Comparison of ENCODE assay signal across 18 cellular contexts in genomic region chr3:183504597-183504996, GRCh38. TPM values are rescaled to one million over a fixed set of nuclear protein-coding genes. Genes with fewer than 3 reads are reported as not detected.
DNase-seq lines count a peak whose midpoint lies in the region; ATAC-seq and TF ChIP-seq lines count a peak whose summit lies in the region.
"Had no signal": no experiment of that assay in that cellular context is flagged by ENCODE, and none has a peak within 500 bp of the region (broad histone marks: within the 10 kb centered on the region; RNA-seq: fewer than 3 reads in every experiment).

No MANE protein-coding gene starts in this region.

- H3K4me3 ChIP-seq in IMR-90 (ENCODE audit: insufficient read depth, low read depth, low read length), result no peak overlapping the region
- H3K4me3 ChIP-seq in neuronal stem cell (ENCODE audit: low read length in 2 of 2), result no peak overlapping the region
- H3K4me3 ChIP-seq: BLaER1 treated with 17β-estradiol and CSF1 and Interleukin-3, amounts not matched to agents 10 nM and 100 nM; GM23248 had no signal

- H3K36me3 ChIP-seq in IMR-90 (ENCODE audit: control insufficient read depth, insufficient read depth, low read length) (no peaks in the 10 kb centered on the region), neuronal stem cell (replicated peaks in 1 of 2; ENCODE audit: control insufficient read depth in 2 of 2, insufficient read depth in 2 of 2, low read length in 2 of 2) (no peaks in the 10 kb centered on the region)

- H3K9me1 ChIP-seq in IMR-90 (ENCODE audit: insufficient read depth, low read length), result no peaks in the 10 kb centered on the region

- TF ChIP-seq CTCF in IMR-90 (conservative IDR thresholded peaks at IDR 0.05; ENCODE audit: low read depth, low read length), result no peak

- peaks cover 94% of the 10 kb centered on the region for H3K36me3 Mint-ChIP-seq in activated T-cell treated with anti-CD3 and anti-CD28 coated beads, Interleukin-2, amount 50 U/mL, for 24 hours (ENCODE audit: low read depth)
- H3K36me3 Mint-ChIP-seq in activated T-cell treated with anti-CD3 and anti-CD28 coated beads, Interleukin-2, amount 50 U/mL, for 4 hours (ENCODE audit: insufficient read depth), result peaks cover 65% of the 10 kb centered on the region
- H3K36me3 Mint-ChIP-seq in activated T-helper 17 cell treated with anti-CD3 and anti-CD28 coated beads, Interleukin-2, amount 50 U/mL, for 72 hours (ENCODE audit: low read depth), result peaks cover 94% of the 10 kb centered on the region

- H4K8ac ChIP-seq in IMR-90 (ENCODE audit: low read depth in 2 of 2, low read length in 2 of 2) (no peak overlapping the region), neuronal stem cell (ENCODE audit: low read depth, low read length) (no peak overlapping the region)

- no peak overlapping the region for H4K5ac ChIP-seq in IMR-90 (ENCODE audit: low read depth, low read length)

- H2BK12ac ChIP-seq in neuronal stem cell (ENCODE audit: low read length), result no peak overlapping the region

- in situ Hi-C loops in IMR-90 (cut with MboI; ENCODE audit: low sequenced_read_pairs), result no loop called here

- H3K27ac ChIP-seq in IMR-90 (ENCODE audit: insufficient read depth, low read length) (no peak overlapping the region), neuronal stem cell (replicated peaks; ENCODE audit: low read length) (no peak overlapping the region)
- H3K27ac ChIP-seq: BLaER1 treated with 17β-estradiol and CSF1 and Interleukin-3, amounts not matched to agents 10 nM and 100 nM; GM23248; HL-60 had no signal

- no peak overlapping the region for H3K56ac ChIP-seq in IMR-90 (ENCODE audit: extremely low read depth, insufficient read depth, low read length)

- no peak overlapping the region for H2BK15ac ChIP-seq in IMR-90 (ENCODE audit: low read depth, low read length)
- no peak overlapping the region for H2BK15ac ChIP-seq in neuronal stem cell (ENCODE audit: low read length)

- H3K9ac ChIP-seq in IMR-90 (ENCODE audit: low read depth, low read length) (no peak overlapping the region), neuronal stem cell (ENCODE audit: low read depth, low read length, poor library complexity) (no peak overlapping the region)
- H3K9ac ChIP-seq: BLaER1 treated with 17β-estradiol and CSF1 and Interleukin-3, amounts not matched to agents 10 nM and 100 nM; GM23248 had no signal

- H3K27me3 ChIP-seq in IMR-90 (ENCODE audit: control insufficient read depth, insufficient read depth, low read length) (peaks cover 25% of the 10 kb centered on the region), neuronal stem cell (ENCODE audit: control insufficient read depth in 3 of 3, insufficient read depth in 3 of 3, low read depth in 1 of 3, low read length in 3 of 3) (peaks cover 0 to 2% (median 0%) of the 10 kb centered on the region in 3 experiments)
- H3K27me3 ChIP-seq: BLaER1 treated with 17β-estradiol and CSF1 and Interleukin-3, amounts not matched to agents 10 nM and 100 nM had no signal

- ATAC-seq in activated T-cell treated with anti-CD3 and anti-CD28 coated beads, Interleukin-2, amount 50 U/mL, for 4 hours, result no peak
- ATAC-seq in IMR-90 (ENCODE audit: low read depth), result no peak
- ATAC-seq in activated T-helper 17 cell treated with anti-CD3 and anti-CD28 coated beads, Interleukin-2, amount 50 U/mL, for 72 hours (replicated peaks), result no peak
- ATAC-seq: HCT116 had no signal

- H3K27ac Mint-ChIP-seq in activated T-cell treated with anti-CD3 and anti-CD28 coated beads, Interleukin-2, amount 50 U/mL, for 24 hours, result peak overlapping the region; percentile 74
- H3K27ac Mint-ChIP-seq in activated T-helper 17 cell treated with anti-CD3 and anti-CD28 coated beads, Interleukin-2, amount 50 U/mL, for 72 hours, result peak overlapping the region; percentile 66

- H3K4ac ChIP-seq in IMR-90 (ENCODE audit: low read depth, low read length) (no peak overlapping the region), neuronal stem cell (ENCODE audit: low read length) (no peak overlapping the region)

- H3K4me2 ChIP-seq in IMR-90 (ENCODE audit: low read depth, low read length) (no peak overlapping the region), neuronal stem cell (ENCODE audit: insufficient read depth, low read length, poor library complexity, severe bottlenecking) (no peak overlapping the region)
- H3K4me2 ChIP-seq: BLaER1 treated with 17β-estradiol and CSF1 and Interleukin-3, amounts not matched to agents 10 nM and 100 nM had no signal

- no peak overlapping the region for H2BK120ac ChIP-seq in IMR-90 (ENCODE audit: low read depth, low read length)
- no peak overlapping the region for H2BK120ac ChIP-seq in neuronal stem cell (ENCODE audit: low read depth, low read length)

- no TSS peak for BruUV-seq in IMR-90 (replicated peaks; lab: Mats Ljungman, UMichigan)

- peaks cover 5% of the 10 kb centered on the region for H3K9me3 Mint-ChIP-seq in activated T-cell treated with anti-CD3 and anti-CD28 coated beads, Interleukin-2, amount 50 U/mL, for 24 hours
- peaks cover 4% of the 10 kb centered on the region for H3K9me3 Mint-ChIP-seq in activated T-cell treated with anti-CD3 and anti-CD28 coated beads, Interleukin-2, amount 50 U/mL, for 4 hours
- peaks cover 9% of the 10 kb centered on the region for H3K9me3 Mint-ChIP-seq in activated T-helper 17 cell treated with anti-CD3 and anti-CD28 coated beads, Interleukin-2, amount 50 U/mL, for 72 hours

- POLR2A ChIA-PET in IMR-90 (lab: Charles Lee; ENCODE audit: unreplicated experiment), result no interaction called here

- no peak for TF ChIP-seq RAD21 in IMR-90 (IDR thresholded peaks at IDR 0.05; ENCODE audit: low read length)

- H3K79me1 ChIP-seq in IMR-90 (ENCODE audit: low read depth in 1 of 2, low read length in 2 of 2) (no peaks in the 10 kb centered on the region), neuronal stem cell (ENCODE audit: low read depth, low read length) (no peaks in the 10 kb centered on the region)

- H2BK5ac ChIP-seq in IMR-90 (ENCODE audit: low read depth, low read length, poor library complexity, severe bottlenecking) (no peak overlapping the region), neuronal stem cell (ENCODE audit: low read length) (no peak overlapping the region)

- H2AK9ac ChIP-seq in IMR-90 (replicated peaks; ENCODE audit: low read depth, low read length, poor library complexity), result no peak overlapping the region

- TF ChIP-seq POLR2A in IMR-90 (IDR thresholded peaks at IDR 0.05; ENCODE audit: low read depth, low read length), result no peak

- H3K4me1 ChIP-seq in IMR-90 (ENCODE audit: control insufficient read depth, insufficient read depth, low read length) (no peaks in the 10 kb centered on the region), neuronal stem cell (ENCODE audit: control insufficient read depth in 2 of 2, insufficient read depth in 1 of 2, low read depth in 1 of 2, low read length in 2 of 2) (no peaks in the 10 kb centered on the region)

- H3K4me1 Mint-ChIP-seq in activated T-cell treated with anti-CD3 and anti-CD28 coated beads, Interleukin-2, amount 50 U/mL, for 24 hours (ENCODE audit: low read depth), result peaks cover 15% of the 10 kb centered on the region
- peaks cover 4% of the 10 kb centered on the region for H3K4me1 Mint-ChIP-seq in activated T-cell treated with anti-CD3 and anti-CD28 coated beads, Interleukin-2, amount 50 U/mL, for 4 hours (ENCODE audit: low read depth)
- peaks cover 10% of the 10 kb centered on the region for H3K4me1 Mint-ChIP-seq in activated T-helper 17 cell treated with anti-CD3 and anti-CD28 coated beads, Interleukin-2, amount 50 U/mL, for 72 hours

- no peak for DNase-seq in activated T-cell treated with anti-CD3 and anti-CD28 coated beads, Interleukin-2, amount 50 U/mL, for 24 hours
- DNase-seq in activated T-cell treated with anti-CD3 and anti-CD28 coated beads, Interleukin-2, amount 50 U/mL, for 4 hours, result no peak
- DNase-seq in IMR-90 (no peak), NCI-H2171 treated with DMSO at 0.1 percent for 48 hours (lab: John Stamatoyannopoulos, UW) (no peak), midbrain (lab: John Stamatoyannopoulos, UW) (no peak), neuronal stem cell (ENCODE audit: low spot score) (no peak)
- DNase-seq: ACHN; CD4-positive, CD25-positive, alpha-beta regulatory T cell; COR-L47; DMS153; DMS79 treated with DMSO at 0.1 percent for 48 hours; EL; GM23248 had no signal

- H3K23ac ChIP-seq in IMR-90 (ENCODE audit: low read depth, low read length) (no peak overlapping the region), neuronal stem cell (ENCODE audit: low read depth, low read length, poor library complexity) (no peak overlapping the region)

- no peak overlapping the region for H3K14ac ChIP-seq in IMR-90 (replicated peaks; ENCODE audit: low read depth, low read length)
- no peak overlapping the region for H3K14ac ChIP-seq in neuronal stem cell (ENCODE audit: low read length)

- dilution Hi-C loops in IMR-90 (cut with HindIII; ENCODE audit: low sequenced_read_pairs, unreplicated experiment), result no loop called here

- CTCF ChIA-PET in IMR-90 (lab: Yijun Ruan, JAX), result no interaction called here

- H4K20me1 ChIP-seq in IMR-90 (ENCODE audit: insufficient read depth, low read length), result no peaks in the 10 kb centered on the region

- H2AFZ ChIP-seq in IMR-90 (replicated peaks; ENCODE audit: low read length, poor library complexity), result no peak overlapping the region
- H2AFZ ChIP-seq in neuronal stem cell (ENCODE audit: low read length), result no peak overlapping the region
- H2AFZ ChIP-seq: GM23248 had no signal

- H3K18ac ChIP-seq in IMR-90 (ENCODE audit: low read depth, low read length) (no peak overlapping the region), neuronal stem cell (ENCODE audit: low read length) (no peak overlapping the region)

- H4K91ac ChIP-seq in IMR-90 (ENCODE audit: insufficient read depth, low read depth, low read length) (no peak overlapping the region), neuronal stem cell (ENCODE audit: low read depth, low read length, poor library complexity) (no peak overlapping the region)

- WGBS in IMR-90 (ENCODE audit: extremely low coverage in 2 of 2, insufficient read length in 1 of 2), 2 experiments, result no CpG with 5 or more reads among the region's 1 CpG
- WGBS in neuronal stem cell (ENCODE audit: extremely low coverage in 2 of 2, insufficient read length in 2 of 2, insufficient replicate concordance in 1 of 2), 2 donors, result no CpG with 5 or more reads among the region's 1 CpG

- H3K27me3 Mint-ChIP-seq in activated T-cell treated with anti-CD3 and anti-CD28 coated beads, Interleukin-2, amount 50 U/mL, for 24 hours, result no peaks in the 10 kb centered on the region
- no peaks in the 10 kb centered on the region for H3K27me3 Mint-ChIP-seq in activated T-cell treated with anti-CD3 and anti-CD28 coated beads, Interleukin-2, amount 50 U/mL, for 4 hours (ENCODE audit: low read depth)
- no peaks in the 10 kb centered on the region for H3K27me3 Mint-ChIP-seq in activated T-helper 17 cell treated with anti-CD3 and anti-CD28 coated beads, Interleukin-2, amount 50 U/mL, for 72 hours
- H3K27me3 Mint-ChIP-seq: CD4-positive, CD25-positive, alpha-beta regulatory T cell had no signal

- intact Hi-C loops in IMR-90 (cut with micrococcal nuclease), result no loop called here

- H3K9me3 ChIP-seq in IMR-90 (ENCODE audit: control insufficient read depth, insufficient read depth, low read length) (no peaks in the 10 kb centered on the region), neuronal stem cell (replicated peaks in 1 of 2; ENCODE audit: control insufficient read depth in 2 of 2, insufficient read depth in 1 of 2, low read depth in 1 of 2, low read length in 2 of 2) (peaks cover 0 to 2% of the 10 kb centered on the region in 2 donors)

- H3K4me3 Mint-ChIP-seq in activated T-cell treated with anti-CD3 and anti-CD28 coated beads, Interleukin-2, amount 50 U/mL, for 24 hours, result no peak overlapping the region
- no peak overlapping the region for H3K4me3 Mint-ChIP-seq in activated T-cell treated with anti-CD3 and anti-CD28 coated beads, Interleukin-2, amount 50 U/mL, for 4 hours
- no peak overlapping the region for H3K4me3 Mint-ChIP-seq in activated T-helper 17 cell treated with anti-CD3 and anti-CD28 coated beads, Interleukin-2, amount 50 U/mL, for 72 hours

- H2AK5ac ChIP-seq in IMR-90 (ENCODE audit: low read depth, low read length) (no peak overlapping the region), neuronal stem cell (ENCODE audit: low read depth, low read length) (no peak overlapping the region)

- H2BK20ac ChIP-seq in IMR-90 (ENCODE audit: low read depth, low read length), result no peak overlapping the region

RNA-seq across cellular contexts. Expression of gene KLHL6, which starts 50.9 kb away (rescaled TPM):
- total RNA-seq in activated T-cell treated with anti-CD3 and anti-CD28 coated beads, Interleukin-2, amount 50 U/mL, for 4 hours, result 10 to 100 TPM; 27.9 to 35.5 (median 29.9) TPM
- not detected in 2 replicates for total RNA-seq in IMR-90 (2012; rRNA removed)
- polyA plus RNA-seq in IMR-90 (2012; rRNA removed), result not detected in 2 replicates
- not detected in 2 replicates for polyA plus RNA-seq in IMR-90 (2012; cell fraction: cytosol; rRNA removed)
- polyA plus RNA-seq in IMR-90 (2012; cell fraction: nucleus; rRNA removed; ENCODE audit: low replicate concordance), result not detected in 2 replicates
- total RNA-seq in activated T-helper 17 cell treated with anti-CD3 and anti-CD28 coated beads, Interleukin-2, amount 50 U/mL, for 72 hours, result 10 to 100 TPM; 33.5 to 39.7 TPM
- polyA plus RNA-seq in neuronal stem cell (2013, experiment 1 of 2), result 0.14 TPM
- polyA plus RNA-seq in neuronal stem cell (2013, experiment 2 of 2), result 0.15 TPM
- total RNA-seq: A172, GM23248 had no signal
- polyA plus RNA-seq: GM23248 had no signal

Comparison
In these comparisons a context has a peak if more than half of its experiments do, and no peak if none do; other contexts are left out.
1. RNA of gene KLHL6, which starts 50.9 kb away (total RNA-seq): 33.5 to 39.7 TPM in activated T-helper 17 cell treated with anti-CD3 and anti-CD28 coated beads, Interleukin-2, amount 50 U/mL, for 72 hours and 27.9 to 35.5 TPM in activated T-cell treated with anti-CD3 and anti-CD28 coated beads, Interleukin-2, amount 50 U/mL, for 4 hours; not detected in IMR-90; every median in the first group is over 10 times any median in the second.